15 cellular contexts compared by ENCODE assay signal in genomic region chr19:33879818-33880575, GRCh38.
DNase-seq lines count a peak whose midpoint lies in the region; ATAC-seq, FAIRE-seq and TF ChIP-seq lines count a peak whose summit lies in the region.
"Had no signal": no experiment of that assay in that cellular context is flagged by ENCODE, and none has a peak within 500 bp of the region (broad histone marks: within the 10 kb centered on the region; RNA-seq: fewer than 3 reads in every experiment).

No MANE protein-coding gene starts in this region.

- 41% methylated on average over 15 of the region's 15 CpGs for WGBS in liver
- WGBS in HepG2 (ENCODE audit: low lambda C conversion rate): 16% methylated on average over 15 of the region's 15 CpGs

- no peaks in the 10 kb centered on the region for H3K9me3 Mint-ChIP-seq in nephron
- H3K9me3 Mint-ChIP-seq: T-helper 2 cell treated with Interferon-gamma antibody and Interleukin-4, amounts not matched to agents 5 μg/mL and 100 μg/mL, for 36 hours had no signal

- H3K4me3 Mint-ChIP-seq in nephron: no peak overlapping the region
- H3K4me3 Mint-ChIP-seq: activated CD8-positive, alpha-beta T cell treated with anti-CD3 and anti-CD28 coated beads, Interleukin-2, amount 10 ng/mL, durations not matched to agents 7 days and 5 days; T-helper 2 cell treated with Interferon-gamma antibody and Interleukin-4, amounts not matched to agents 5 μg/mL and 100 μg/mL, for 36 hours had no signal

- intact Hi-C loops in HepG2 (cut with micrococcal nuclease; ENCODE audit: unreplicated experiment): no loop called here

- H3K4me2 ChIP-seq in HepG2 (ENCODE audit: low read depth, low read length) (no peak overlapping the region), MM.1S (ENCODE audit: low read depth, low read length) (no peak overlapping the region)

- no TSS peak for BruUV-seq in HepG2 (replicated peaks; lab: Mats Ljungman, UMichigan)

- DNase-seq in HepG2 (ENCODE audit: low spot score) (no peak), cardiac muscle cell (ENCODE audit: low read depth in 1 of 2, low spot score in 1 of 2) (no peak), MM.1S (no peak), NCI-H82 (lab: John Stamatoyannopoulos, UW) (no peak), AG20443 (ENCODE audit: low spot score) (no peak)
- DNase-seq: activated CD8-positive, alpha-beta T cell treated with anti-CD3 and anti-CD28 coated beads, Interleukin-2, amount 10 ng/mL, durations not matched to agents 7 days and 5 days; activated naive CD4-positive, alpha-beta T cell treated with Interleukin-2 at 50 U/mL for 16 hours; central memory CD4-positive, alpha-beta T cell; small intestine had no signal

- H3K4me1 ChIP-seq in liver (ENCODE audit: control insufficient read depth in 4 of 4, insufficient read depth in 4 of 4, low read length in 3 of 4): peaks cover 5 to 14% (median 9%) of the 10 kb centered on the region in 4 donors
- no peaks in the 10 kb centered on the region for H3K4me1 ChIP-seq in HepG2 (ENCODE audit: insufficient read depth, low read length)
- H3K4me1 ChIP-seq in cardiac muscle cell (ENCODE audit: low read depth): peaks cover 33% of the 10 kb centered on the region
- H3K4me1 ChIP-seq in MM.1S (ENCODE audit: low read length): no peaks in the 10 kb centered on the region

- TF ChIP-seq CTCF in liver (IDR thresholded peaks at IDR 0.05; ENCODE audit: low read depth, low read length, missing input control) (no peak), HepG2 (CRISPR knock-in tag; IDR thresholded peaks at IDR 0.05) (no peak), cardiac muscle cell (IDR thresholded peaks at IDR 0.05; ENCODE audit: low read depth, low read length) (no peak), nephron (IDR thresholded peaks at IDR 0.05; ENCODE audit: unreplicated experiment in 3 of 3) (no peak), MM.1S (IDR thresholded peaks at IDR 0.05; ENCODE audit: low read length) (no peak)

- peaks cover 40% of the 10 kb centered on the region for H3K4me1 Mint-ChIP-seq in nephron

- H3K27ac Mint-ChIP-seq in nephron: peak overlapping the region; percentile 48 to 87 (median 70)
- H3K27ac Mint-ChIP-seq: activated CD8-positive, alpha-beta T cell treated with anti-CD3 and anti-CD28 coated beads, Interleukin-2, amount 10 ng/mL, durations not matched to agents 7 days and 5 days; T-helper 2 cell treated with Interferon-gamma antibody and Interleukin-4, amounts not matched to agents 5 μg/mL and 100 μg/mL, for 36 hours had no signal

- H4K20me1 ChIP-seq in HepG2 (ENCODE audit: insufficient read depth, low read length) (no peaks in the 10 kb centered on the region), MM.1S (ENCODE audit: insufficient read depth, low read length) (no peaks in the 10 kb centered on the region)

- H3K9me2 ChIP-seq in MM.1S (replicated peaks; ENCODE audit: insufficient read depth, low read length): no peaks in the 10 kb centered on the region

- ATAC-seq in HepG2: no peak
- no peak for ATAC-seq in GM21390 (IDR thresholded peaks at IDR 0.05; ENCODE audit: unreplicated experiment)
- ATAC-seq: activated CD8-positive, alpha-beta T cell treated with anti-CD3 and anti-CD28 coated beads, Interleukin-2, amount 10 ng/mL, durations not matched to agents 7 days and 5 days had no signal

- H3K79me2 ChIP-seq in HepG2 (ENCODE audit: insufficient read depth, low read length) (no peaks in the 10 kb centered on the region), MM.1S (ENCODE audit: low read length) (no peaks in the 10 kb centered on the region)

- H2AFZ ChIP-seq in HepG2 (ENCODE audit: low read length): no peak overlapping the region
- no peak overlapping the region for H2AFZ ChIP-seq in MM.1S (ENCODE audit: low read length)

- POLR2A ChIA-PET in HepG2 (lab: Yijun Ruan, JAX): no interaction called here

- no peak for FAIRE-seq in HepG2 (lab: Jason Lieb, UNC)
- FAIRE-seq: small intestine had no signal

- H3K27ac ChIP-seq in liver (ENCODE audit: low read depth in 1 of 2, low read length in 2 of 2) (peak overlapping the region; percentile 14 to 19), HepG2 (ENCODE audit: extremely low read length, insufficient read depth, low read length) (no peak overlapping the region), cardiac muscle cell (peak overlapping the region; percentile 65), MM.1S (ENCODE audit: low read length) (no peak overlapping the region)
- H3K27ac ChIP-seq: HL-60 had no signal

- no peaks in the 10 kb centered on the region for H3F3A ChIP-seq in MM.1S (ENCODE audit: insufficient read depth, low read length)

- H3K27me3 ChIP-seq in liver (ENCODE audit: control insufficient read depth in 4 of 4, insufficient read depth in 4 of 4, low read length in 3 of 4) (peaks cover 0 to 4% (median under 1%) of the 10 kb centered on the region in 4 donors), HepG2 (ENCODE audit: control insufficient read depth in 1 of 2, insufficient read depth in 2 of 2, low read length in 2 of 2) (peaks cover 4 to 25% of the 10 kb centered on the region in 2 experiments; a peak in 4 of 5 replicates), cardiac muscle cell (no peaks in the 10 kb centered on the region), MM.1S (replicated peaks; ENCODE audit: insufficient read depth, low read length) (peaks cover 58% of the 10 kb centered on the region)

- CTCF ChIA-PET in HepG2 (lab: Yijun Ruan, JAX; ENCODE audit: low intra/inter-chr PET ratio, low total read pairs): no interaction called here

- TF ChIP-seq POLR2A in HepG2 (IDR thresholded peaks at IDR 0.05; ENCODE audit: insufficient read depth in 1 of 2, low read depth in 2 of 2, low read length in 2 of 2): no peak

- H3K9me3 ChIP-seq in liver (ENCODE audit: control insufficient read depth in 4 of 4, low read length in 3 of 4) (no peaks in the 10 kb centered on the region), HepG2 (ENCODE audit: low read length) (no peaks in the 10 kb centered on the region), cardiac muscle cell (ENCODE audit: low read depth) (no peaks in the 10 kb centered on the region), MM.1S (replicated peaks; ENCODE audit: insufficient read depth, low read length) (no peaks in the 10 kb centered on the region)
- H3K9me3 ChIP-seq: esophagus muscularis mucosa had no signal

- H3K36me3 ChIP-seq in liver (ENCODE audit: control insufficient read depth in 4 of 4, insufficient read depth in 3 of 4, low read depth in 1 of 4, low read length in 3 of 4) (no peaks in the 10 kb centered on the region), HepG2 (replicated peaks in 1 of 2; ENCODE audit: control insufficient read depth in 1 of 2, insufficient read depth in 2 of 2, low read length in 2 of 2) (no peaks in the 10 kb centered on the region), cardiac muscle cell (no peaks in the 10 kb centered on the region), MM.1S (replicated peaks; ENCODE audit: insufficient read depth, low read length) (no peaks in the 10 kb centered on the region)
- H3K36me3 ChIP-seq: esophagus muscularis mucosa had no signal

- no peak overlapping the region for H3K4me3 ChIP-seq in liver (ENCODE audit: low read depth in 1 of 3, low read length in 3 of 3)
- no peak overlapping the region for H3K4me3 ChIP-seq in HepG2 (replicated peaks in 1 of 3; ENCODE audit: insufficient read depth in 1 of 3, low read depth in 2 of 3, low read length in 3 of 3)
- H3K4me3 ChIP-seq in cardiac muscle cell: no peak overlapping the region
- H3K4me3 ChIP-seq in MM.1S (ENCODE audit: low read length): no peak overlapping the region
- H3K4me3 ChIP-seq: esophagus muscularis mucosa had no signal

- TF ChIP-seq RAD21 in liver (IDR thresholded peaks at IDR 0.05): no peak
- no peak for TF ChIP-seq RAD21 in HepG2 (CRISPR knock-in tag; IDR thresholded peaks at IDR 0.05)

- H3K9ac ChIP-seq in liver (ENCODE audit: low read depth in 1 of 2, low read length in 2 of 2) (no peak overlapping the region), HepG2 (ENCODE audit: insufficient read depth, low read depth, low read length) (no peak overlapping the region), MM.1S (ENCODE audit: low read length) (no peak overlapping the region)

- no peak for TF ChIP-seq EP300 in HepG2 (IDR thresholded peaks at IDR 0.05; ENCODE audit: low read depth in 2 of 2, low read length in 2 of 2)
- TF ChIP-seq EP300 in HepG2 (CRISPR knock-in tag; IDR thresholded peaks at IDR 0.05; ENCODE audit: borderline replicate concordance): no peak

- H3K27me3 Mint-ChIP-seq in nephron (ENCODE audit: low read depth): peaks cover 3% of the 10 kb centered on the region

- no peaks in the 10 kb centered on the region for H3K36me3 Mint-ChIP-seq in nephron (ENCODE audit: low read depth)

- in situ Hi-C loops in HepG2 (cut with HindIII; ENCODE audit: extremely low pct_ligation_motif_present, low pct_unique_long_range_greater_than_20kb): no loop called here

TF ChIP-seq in liver, 16 proteins besides CTCF, POLR2A, EP300 and RAD21 (continues in another document):
- TF ChIP-seq YY1 (IDR thresholded peaks at IDR 0.05) (no peak), NR2F2 (IDR thresholded peaks at IDR 0.05) (peak; percentile 76), MAX (IDR thresholded peaks at IDR 0.05) (no peak), SP1 (IDR thresholded peaks at IDR 0.05) (no peak)

TF ChIP-seq in HepG2, 621 proteins besides CTCF, POLR2A, EP300 and RAD21 (continues in another document):
- no peak for TF ChIP-seq SP2 (CRISPR knock-in tag; IDR thresholded peaks at IDR 0.05)
- TF ChIP-seq MIER3 (CRISPR knock-in tag; IDR thresholded peaks at IDR 0.05; ENCODE audit: borderline replicate concordance): no peak

Comparison
In these comparisons a context has a peak if more than half of its experiments do, and no peak if none do; other contexts are left out.
1. H3K27ac ChIP-seq: peak in liver (2 of 2) and cardiac muscle cell (single experiment); none in HepG2 (single experiment) and MM.1S (single experiment).